In the genomic region with DNA sequence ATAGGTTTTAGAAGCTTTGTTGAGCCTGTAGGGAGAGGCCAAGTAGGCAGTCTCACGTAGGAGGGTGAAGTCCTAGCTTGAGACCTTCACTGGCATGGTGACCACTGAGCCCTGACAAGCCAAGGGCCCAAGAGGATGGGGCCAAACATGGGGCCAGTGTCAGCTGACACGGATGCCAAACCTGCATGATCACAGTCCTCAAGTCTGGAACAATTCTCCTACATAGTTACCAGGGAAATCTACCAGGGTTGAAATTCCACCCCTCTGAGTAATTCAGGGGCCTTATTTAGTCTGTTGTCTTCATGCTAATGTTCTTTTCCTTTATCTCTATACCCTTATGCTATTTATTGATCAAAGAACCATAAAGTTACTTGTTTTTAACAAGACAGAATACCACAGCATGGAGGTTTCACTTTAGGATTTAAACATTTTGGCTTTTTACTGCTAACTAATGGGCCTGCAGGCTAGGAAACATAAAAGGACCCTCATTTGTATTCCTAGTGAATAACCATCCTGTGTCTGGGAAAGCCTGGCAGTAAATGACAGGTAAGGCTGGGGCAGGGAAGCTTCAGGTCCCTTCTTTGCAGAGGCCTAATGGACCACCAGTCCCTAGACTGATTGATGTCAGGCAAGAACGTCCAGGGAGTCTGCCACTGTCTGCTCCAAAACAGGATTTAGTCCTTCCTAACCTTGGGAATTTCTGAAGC, we compare ENCODE assay signal across 3 cellular contexts.
A peak's percentile ranks its signal among the peaks of the same experiment; 100 is the strongest.
TF ChIP-seq lines count a peak whose summit lies in the region.

No MANE protein-coding gene starts in this region.

TF ChIP-seq in SK-N-SH, 30 proteins besides CTCF, POLR2A, EP300 and RAD21:
- TF ChIP-seq, protein P1, sequence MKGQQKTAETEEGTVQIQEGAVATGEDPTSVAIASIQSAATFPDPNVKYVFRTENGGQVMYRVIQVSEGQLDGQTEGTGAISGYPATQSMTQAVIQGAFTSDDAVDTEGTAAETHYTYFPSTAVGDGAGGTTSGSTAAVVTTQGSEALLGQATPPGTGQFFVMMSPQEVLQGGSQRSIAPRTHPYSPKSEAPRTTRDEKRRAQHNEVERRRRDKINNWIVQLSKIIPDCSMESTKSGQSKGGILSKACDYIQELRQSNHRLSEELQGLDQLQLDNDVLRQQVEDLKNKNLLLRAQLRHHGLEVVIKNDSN (IDR thresholded peaks at IDR 0.05; ENCODE audit: borderline replicate concordance, low read depth): peak; percentile 23; the same call in 1 of the 2 replicates
- TF ChIP-seq, protein P2, sequence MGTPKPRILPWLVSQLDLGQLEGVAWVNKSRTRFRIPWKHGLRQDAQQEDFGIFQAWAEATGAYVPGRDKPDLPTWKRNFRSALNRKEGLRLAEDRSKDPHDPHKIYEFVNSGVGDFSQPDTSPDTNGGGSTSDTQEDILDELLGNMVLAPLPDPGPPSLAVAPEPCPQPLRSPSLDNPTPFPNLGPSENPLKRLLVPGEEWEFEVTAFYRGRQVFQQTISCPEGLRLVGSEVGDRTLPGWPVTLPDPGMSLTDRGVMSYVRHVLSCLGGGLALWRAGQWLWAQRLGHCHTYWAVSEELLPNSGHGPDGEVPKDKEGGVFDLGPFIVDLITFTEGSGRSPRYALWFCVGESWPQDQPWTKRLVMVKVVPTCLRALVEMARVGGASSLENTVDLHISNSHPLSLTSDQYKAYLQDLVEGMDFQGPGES (IDR thresholded peaks at IDR 0.05; ENCODE audit: low read depth, low read length): no peak

TF ChIP-seq in SK-N-SH treated with all-trans-retinoic acid at 6 μM for 48 hours, 23 proteins besides CTCF, POLR2A, EP300 and RAD21:
- TF ChIP-seq ARNTL (CRISPR knock-in tag; IDR thresholded peaks at IDR 0.05; ENCODE audit: borderline replicate concordance, low read depth) (no peak), ESRRG (CRISPR knock-in tag; IDR thresholded peaks at IDR 0.05) (no peak), ZC3H10 (CRISPR knock-in tag; IDR thresholded peaks at IDR 0.05) (no peak), TOX (CRISPR knock-in tag; IDR thresholded peaks at IDR 0.05; ENCODE audit: borderline replicate concordance) (no peak), TCF4 (CRISPR knock-in tag; IDR thresholded peaks at IDR 0.05; ENCODE audit: borderline replicate concordance) (no peak), PPARA (CRISPR knock-in tag; IDR thresholded peaks at IDR 0.05; ENCODE audit: borderline replicate concordance) (no peak), ZFP3 (CRISPR knock-in tag; IDR thresholded peaks at IDR 0.05) (no peak), CSDC2 (CRISPR knock-in tag; IDR thresholded peaks at IDR 0.05) (no peak), ZFP30 (CRISPR knock-in tag; IDR thresholded peaks at IDR 0.05) (no peak)
- TF ChIP-seq, protein P3, sequence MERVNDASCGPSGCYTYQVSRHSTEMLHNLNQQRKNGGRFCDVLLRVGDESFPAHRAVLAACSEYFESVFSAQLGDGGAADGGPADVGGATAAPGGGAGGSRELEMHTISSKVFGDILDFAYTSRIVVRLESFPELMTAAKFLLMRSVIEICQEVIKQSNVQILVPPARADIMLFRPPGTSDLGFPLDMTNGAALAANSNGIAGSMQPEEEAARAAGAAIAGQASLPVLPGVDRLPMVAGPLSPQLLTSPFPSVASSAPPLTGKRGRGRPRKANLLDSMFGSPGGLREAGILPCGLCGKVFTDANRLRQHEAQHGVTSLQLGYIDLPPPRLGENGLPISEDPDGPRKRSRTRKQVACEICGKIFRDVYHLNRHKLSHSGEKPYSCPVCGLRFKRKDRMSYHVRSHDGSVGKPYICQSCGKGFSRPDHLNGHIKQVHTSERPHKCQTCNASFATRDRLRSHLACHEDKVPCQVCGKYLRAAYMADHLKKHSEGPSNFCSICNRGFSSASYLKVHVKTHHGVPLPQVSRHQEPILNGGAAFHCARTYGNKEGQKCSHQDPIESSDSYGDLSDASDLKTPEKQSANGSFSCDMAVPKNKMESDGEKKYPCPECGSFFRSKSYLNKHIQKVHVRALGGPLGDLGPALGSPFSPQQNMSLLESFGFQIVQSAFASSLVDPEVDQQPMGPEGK (CRISPR knock-in tag; IDR thresholded peaks at IDR 0.05; ENCODE audit: borderline replicate concordance): no peak
- TF ChIP-seq, protein P4, sequence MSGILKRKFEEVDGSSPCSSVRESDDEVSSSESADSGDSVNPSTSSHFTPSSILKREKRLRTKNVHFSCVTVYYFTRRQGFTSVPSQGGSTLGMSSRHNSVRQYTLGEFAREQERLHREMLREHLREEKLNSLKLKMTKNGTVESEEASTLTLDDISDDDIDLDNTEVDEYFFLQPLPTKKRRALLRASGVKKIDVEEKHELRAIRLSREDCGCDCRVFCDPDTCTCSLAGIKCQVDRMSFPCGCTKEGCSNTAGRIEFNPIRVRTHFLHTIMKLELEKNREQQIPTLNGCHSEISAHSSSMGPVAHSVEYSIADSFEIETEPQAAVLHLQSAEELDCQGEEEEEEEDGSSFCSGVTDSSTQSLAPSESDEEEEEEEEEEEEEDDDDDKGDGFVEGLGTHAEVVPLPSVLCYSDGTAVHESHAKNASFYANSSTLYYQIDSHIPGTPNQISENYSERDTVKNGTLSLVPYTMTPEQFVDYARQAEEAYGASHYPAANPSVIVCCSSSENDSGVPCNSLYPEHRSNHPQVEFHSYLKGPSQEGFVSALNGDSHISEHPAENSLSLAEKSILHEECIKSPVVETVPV (CRISPR knock-in tag; IDR thresholded peaks at IDR 0.05): no peak
- TF ChIP-seq, protein P5, sequence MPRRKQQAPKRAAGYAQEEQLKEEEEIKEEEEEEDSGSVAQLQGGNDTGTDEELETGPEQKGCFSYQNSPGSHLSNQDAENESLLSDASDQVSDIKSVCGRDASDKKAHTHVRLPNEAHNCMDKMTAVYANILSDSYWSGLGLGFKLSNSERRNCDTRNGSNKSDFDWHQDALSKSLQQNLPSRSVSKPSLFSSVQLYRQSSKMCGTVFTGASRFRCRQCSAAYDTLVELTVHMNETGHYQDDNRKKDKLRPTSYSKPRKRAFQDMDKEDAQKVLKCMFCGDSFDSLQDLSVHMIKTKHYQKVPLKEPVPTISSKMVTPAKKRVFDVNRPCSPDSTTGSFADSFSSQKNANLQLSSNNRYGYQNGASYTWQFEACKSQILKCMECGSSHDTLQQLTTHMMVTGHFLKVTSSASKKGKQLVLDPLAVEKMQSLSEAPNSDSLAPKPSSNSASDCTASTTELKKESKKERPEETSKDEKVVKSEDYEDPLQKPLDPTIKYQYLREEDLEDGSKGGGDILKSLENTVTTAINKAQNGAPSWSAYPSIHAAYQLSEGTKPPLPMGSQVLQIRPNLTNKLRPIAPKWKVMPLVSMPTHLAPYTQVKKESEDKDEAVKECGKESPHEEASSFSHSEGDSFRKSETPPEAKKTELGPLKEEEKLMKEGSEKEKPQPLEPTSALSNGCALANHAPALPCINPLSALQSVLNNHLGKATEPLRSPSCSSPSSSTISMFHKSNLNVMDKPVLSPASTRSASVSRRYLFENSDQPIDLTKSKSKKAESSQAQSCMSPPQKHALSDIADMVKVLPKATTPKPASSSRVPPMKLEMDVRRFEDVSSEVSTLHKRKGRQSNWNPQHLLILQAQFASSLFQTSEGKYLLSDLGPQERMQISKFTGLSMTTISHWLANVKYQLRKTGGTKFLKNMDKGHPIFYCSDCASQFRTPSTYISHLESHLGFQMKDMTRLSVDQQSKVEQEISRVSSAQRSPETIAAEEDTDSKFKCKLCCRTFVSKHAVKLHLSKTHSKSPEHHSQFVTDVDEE (CRISPR knock-in tag; IDR thresholded peaks at IDR 0.05): no peak

TF ChIP-seq in K562, 482 proteins besides CTCF, POLR2A, EP300 and RAD21:
- TF ChIP-seq ZNF584 (CRISPR knock-in tag; IDR thresholded peaks at IDR 0.05; ENCODE audit: low read depth) (0 out of 2 replicates have a peak, but pooled peaks have one; percentile 59), ZNF274 (IDR thresholded peaks at IDR 0.05; ENCODE audit: borderline replicate concordance, low read depth, low read length) (no peak)
